ENCODE assay signal across 9 cellular contexts in the genomic region with DNA sequence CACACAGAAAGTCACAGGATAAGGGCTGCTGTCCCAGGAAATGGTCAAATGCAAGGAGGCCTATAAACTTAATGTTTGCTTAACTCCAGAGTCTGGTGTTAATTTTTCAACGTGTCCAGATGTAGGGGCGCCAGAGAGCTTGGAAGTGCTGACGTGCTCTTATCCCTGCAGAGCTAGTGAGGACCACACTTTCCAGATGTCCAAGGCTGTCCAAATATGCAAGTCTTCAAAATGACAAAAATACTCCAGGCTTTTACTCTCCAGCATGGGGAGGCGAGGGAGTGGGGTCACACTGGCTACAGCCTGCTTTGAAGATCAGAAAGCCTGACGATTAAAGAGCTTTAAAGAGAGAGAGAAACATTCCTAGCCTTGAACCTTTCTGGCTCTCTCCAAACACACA. TPM values are rescaled to one million over a fixed set of nuclear protein-coding genes. Genes with fewer than 3 reads are reported as not detected.
DNase-seq lines count a peak whose midpoint lies in the region; ATAC-seq lines count a peak whose summit lies in the region.
"Had no signal": no experiment of that assay in that cellular context is flagged by ENCODE, and none has a peak within 500 bp of the region (broad histone marks: within the 10 kb centered on the region; RNA-seq: fewer than 3 reads in every experiment).

No MANE protein-coding gene starts in this region.

- H3K9me3 Mint-ChIP-seq in stimulated activated effector memory CD8-positive, alpha-beta T cell treated with anti-CD3 and anti-CD28 coated beads, Interleukin-12 subunit alpha, Interleukin-12 subunit beta, amount 100 ng/mL, for 72 hours: no peaks in the 10 kb centered on the region
- no peaks in the 10 kb centered on the region for H3K9me3 Mint-ChIP-seq in immature natural killer cell

- H4K20me1 ChIP-seq in BLaER1: no peaks in the 10 kb centered on the region

- no peaks in the 10 kb centered on the region for H3K4me1 Mint-ChIP-seq in stimulated activated effector memory CD8-positive, alpha-beta T cell treated with anti-CD3 and anti-CD28 coated beads, Interleukin-12 subunit alpha, Interleukin-12 subunit beta, amount 100 ng/mL, for 72 hours
- H3K4me1 Mint-ChIP-seq in immature natural killer cell: no peaks in the 10 kb centered on the region

- no peak overlapping the region for H3K4me3 ChIP-seq in BLaER1
- no peak overlapping the region for H3K4me3 ChIP-seq in MG63

- peaks cover 73% of the 10 kb centered on the region for H3K4me1 ChIP-seq in BLaER1

- H3K27me3 ChIP-seq in BLaER1: no peaks in the 10 kb centered on the region
- no peaks in the 10 kb centered on the region for H3K27me3 ChIP-seq in MG63

- H3K4me2 ChIP-seq in BLaER1: peak overlapping the region; percentile 91

- H3K9me3 ChIP-seq in BLaER1 (no peaks in the 10 kb centered on the region), MG63 (no peaks in the 10 kb centered on the region)

- no peaks in the 10 kb centered on the region for H3K36me3 Mint-ChIP-seq in stimulated activated effector memory CD8-positive, alpha-beta T cell treated with anti-CD3 and anti-CD28 coated beads, Interleukin-12 subunit alpha, Interleukin-12 subunit beta, amount 100 ng/mL, for 72 hours
- H3K36me3 Mint-ChIP-seq in immature natural killer cell: no peaks in the 10 kb centered on the region

- peaks cover 0 to 7% (median 5%) of the 10 kb centered on the region in 3 donors for H3K27me3 Mint-ChIP-seq in immature natural killer cell (ENCODE audit: low read depth in 3 of 3)

- no peak overlapping the region for H3K9ac ChIP-seq in BLaER1

- DNase-seq in MG63 (peak; percentile 61), dermis blood vessel endothelial cell (peak; percentile 86), mucosa of gallbladder (ENCODE audit: low spot score) (peak; percentile 66), amniotic stem cell (lab: John Stamatoyannopoulos, UW) (no peak), immature natural killer cell (no peak)
- DNase-seq in stimulated activated effector memory CD8-positive, alpha-beta T cell treated with anti-CD3 and anti-CD28 coated beads, Interleukin-12 subunit alpha, Interleukin-12 subunit beta, amount 100 ng/mL, for 72 hours (ENCODE audit: low spot score in 2 of 2): no peak

- H3K36me3 ChIP-seq in BLaER1 (no peaks in the 10 kb centered on the region), MG63 (no peaks in the 10 kb centered on the region)

- no peak overlapping the region for H3K27ac Mint-ChIP-seq in stimulated activated effector memory CD8-positive, alpha-beta T cell treated with anti-CD3 and anti-CD28 coated beads, Interleukin-12 subunit alpha, Interleukin-12 subunit beta, amount 100 ng/mL, for 72 hours
- H3K27ac Mint-ChIP-seq in immature natural killer cell: no peak overlapping the region

- H3K4me3 Mint-ChIP-seq in stimulated activated effector memory CD8-positive, alpha-beta T cell treated with anti-CD3 and anti-CD28 coated beads, Interleukin-12 subunit alpha, Interleukin-12 subunit beta, amount 100 ng/mL, for 72 hours: no peak overlapping the region
- no peak overlapping the region for H3K4me3 Mint-ChIP-seq in immature natural killer cell

- peak overlapping the region; percentile 66; the same call in 1 of the 2 replicates for H3K27ac ChIP-seq in BLaER1

- no peak for ATAC-seq in stimulated activated effector memory CD8-positive, alpha-beta T cell treated with anti-CD3 and anti-CD28 coated beads, Interleukin-12 subunit alpha, Interleukin-12 subunit beta, amount 100 ng/mL, for 72 hours
- no peak for ATAC-seq in GM18868 (IDR thresholded peaks at IDR 0.05; ENCODE audit: unreplicated experiment)

RNA-seq across cellular contexts. Expression of gene ABCA4, which starts 57.6 kb away (rescaled TPM):
- total RNA-seq in MG63 (2014; rRNA removed; shearing (Covaris generic); ENCODE audit: low replicate concordance): 1.7 and 4.8 TPM in 2 replicates
- total RNA-seq in dermis blood vessel endothelial cell: 113 and 177 TPM in 2 replicates
- total RNA-seq in mucosa of gallbladder: 0.26 TPM
- under 1 TPM in 1 of 3 donors, not detected in 2; 0.08 TPM for polyA plus RNA-seq in immature natural killer cell
- total RNA-seq: T-helper 2 cell treated with Interferon-gamma antibody and Interleukin-4, amounts not matched to agents 100 ng/mL and 5 ng/mL, for 36 hours had no signal

Comparison
In these comparisons a context has a peak if more than half of its experiments do, and no peak if none do; other contexts are left out.
1. DNase-seq: peak in MG63 (single experiment), dermis blood vessel endothelial cell (single experiment) and mucosa of gallbladder (single experiment); none in amniotic stem cell (single experiment), stimulated activated effector memory CD8-positive, alpha-beta T cell treated with anti-CD3 and anti-CD28 coated beads, Interleukin-12 subunit alpha, Interleukin-12 subunit beta, amount 100 ng/mL, for 72 hours (0 of 2) and immature natural killer cell (0 of 3).
2. RNA of gene ABCA4, which starts 57.6 kb away (total RNA-seq): 113 to 177 TPM in dermis blood vessel endothelial cell; 1.7 to 4.8 TPM in MG63 and 0.26 TPM in mucosa of gallbladder (single experiment); every median in the first group is over 10 times any median in the second.